31 cellular contexts compared by ENCODE assay signal in genomic region chr3:112121577-112122547, GRCh38. TPM values are rescaled to one million over a fixed set of nuclear protein-coding genes. Genes with fewer than 3 reads are reported as not detected.
DNase-seq lines count a peak whose midpoint lies in the region; ATAC-seq and TF ChIP-seq lines count a peak whose summit lies in the region.
"Had no signal": no experiment of that assay in that cellular context is flagged by ENCODE, and none has a peak within 500 bp of the region (broad histone marks: within the 10 kb centered on the region; RNA-seq: fewer than 3 reads in every experiment).

No MANE protein-coding gene starts in this region.

- no peaks in the 10 kb centered on the region for H3K27me3 Mint-ChIP-seq in activated T-cell treated with anti-CD3 and anti-CD28 coated beads, Interleukin-2, amount 50 U/mL, for 72 hours (ENCODE audit: low read depth)
- no peaks in the 10 kb centered on the region for H3K27me3 Mint-ChIP-seq in activated T-cell treated with anti-CD3 and anti-CD28 coated beads, Interleukin-2, amount 50 U/mL, for 4 hours (ENCODE audit: low read depth)
- H3K27me3 Mint-ChIP-seq: activated CD4-positive, alpha-beta T cell treated with anti-CD3 and anti-CD28 coated beads for 36 hours had no signal

- TF ChIP-seq POLR2A in Raji (IDR thresholded peaks at IDR 0.05; ENCODE audit: insufficient read depth, low read depth, low read length) = peak; percentile 42; the same call in 1 of the 2 replicates

- no peaks in the 10 kb centered on the region for H3K27me3 ChIP-seq in thymus (ENCODE audit: control insufficient read depth, insufficient read depth)
- H3K27me3 ChIP-seq: esophagus muscularis mucosa, foreskin keratinocyte, pancreas had no signal

- peak overlapping the region; percentile 62 for H3K27ac Mint-ChIP-seq in activated T-cell treated with anti-CD3 and anti-CD28 coated beads, Interleukin-2, amount 50 U/mL, for 72 hours
- H3K27ac Mint-ChIP-seq: endodermal cell had no signal

- H3K4me3 Mint-ChIP-seq in activated T-cell treated with anti-CD3 and anti-CD28 coated beads, Interleukin-2, amount 50 U/mL, for 72 hours = no peak overlapping the region
- no peak overlapping the region for H3K4me3 Mint-ChIP-seq in activated T-cell treated with anti-CD3 and anti-CD28 coated beads, Interleukin-2, amount 50 U/mL, for 4 hours
- H3K4me3 Mint-ChIP-seq: activated CD4-positive, alpha-beta T cell treated with anti-CD3 and anti-CD28 coated beads for 36 hours; endodermal cell had no signal

- no peak for DNase-seq in activated T-cell treated with anti-CD3 and anti-CD28 coated beads, Interleukin-2, amount 50 U/mL, for 72 hours
- DNase-seq in activated T-cell treated with anti-CD3 and anti-CD28 coated beads, Interleukin-2, amount 50 U/mL, for 4 hours = no peak
- DNase-seq in NAMALWA (ENCODE audit: low spot score) = peak; percentile 65
- DNase-seq in stimulated activated naive CD4-positive, alpha-beta T cell treated with Interleukin-2 at 50 U/mL for 16 hours (lab: John Stamatoyannopoulos, UW) = no peak
- no peak for DNase-seq in NK-92 treated with Interleukin-12 subunit alpha and Interleukin-12 subunit beta, amount 100 ng/mL, for 24 hours (lab: John Stamatoyannopoulos, UW)
- no peak for DNase-seq in NCI-H446 (lab: John Stamatoyannopoulos, UW)
- DNase-seq: activated CD4-positive, alpha-beta T cell treated with anti-CD3 and anti-CD28 coated beads for 36 hours; activated gamma-delta T cell; AML-193; Caco-2; caudate nucleus; cortex of kidney; DND-41; endodermal cell; foreskin keratinocyte; kidney glomerular epithelial cell; NCI-H2029 treated with DMSO at 0.1 percent for 48 hours; NCI-H2227 treated with DMSO at 0.1 percent for 48 hours; NCI-H774; pancreas; PC-9; right cardiac atrium; stimulated activated CD4-positive, alpha-beta T cell treated with anti-CD3 and anti-CD28 coated beads, Interleukin-2, amount 100 ng/mL, for 24 hours; trophoblast cell had no signal

- no peak overlapping the region for H3K4me3 ChIP-seq in thymus (ENCODE audit: low read length)
- H3K4me3 ChIP-seq: A549, esophagus muscularis mucosa, lung, pancreas, PC-9 had no signal

- peaks cover 0 to under 1% of the 10 kb centered on the region in 2 donors for H3K36me3 Mint-ChIP-seq in activated T-cell treated with anti-CD3 and anti-CD28 coated beads, Interleukin-2, amount 50 U/mL, for 72 hours (ENCODE audit: insufficient read depth in 2 of 2)
- peaks cover 21% of the 10 kb centered on the region for H3K36me3 Mint-ChIP-seq in activated T-cell treated with anti-CD3 and anti-CD28 coated beads, Interleukin-2, amount 50 U/mL, for 4 hours (ENCODE audit: insufficient read depth)

- peaks cover 19% of the 10 kb centered on the region for H3K36me3 ChIP-seq in thymus (ENCODE audit: control insufficient read depth, insufficient read depth)
- H3K36me3 ChIP-seq: esophagus muscularis mucosa had no signal

- no peak for ATAC-seq in activated T-cell treated with anti-CD3 and anti-CD28 coated beads, Interleukin-2, amount 50 U/mL, for 72 hours (replicated peaks in 1 of 2)
- ATAC-seq in activated T-cell treated with anti-CD3 and anti-CD28 coated beads, Interleukin-2, amount 50 U/mL, for 4 hours = no peak
- ATAC-seq: A549; activated CD4-positive, alpha-beta T cell treated with anti-CD3 and anti-CD28 coated beads for 36 hours; right cardiac atrium had no signal

- H3K9me3 ChIP-seq in thymus (ENCODE audit: control insufficient read depth) = no peaks in the 10 kb centered on the region
- H3K9me3 ChIP-seq: A549, Caco-2, esophagus muscularis mucosa, pancreas had no signal

- peak overlapping the region; percentile 25 for H3K27ac ChIP-seq in thymus (ENCODE audit: low read depth)
- H3K27ac ChIP-seq: A549, esophagus muscularis mucosa, foreskin keratinocyte, KMS-11, pancreas, PC-9 had no signal

- 91% methylated on average over 2 of the region's 2 CpGs for WGBS in thymus

- peaks cover 59% of the 10 kb centered on the region for H3K4me1 ChIP-seq in thymus (ENCODE audit: control insufficient read depth, insufficient read depth, low read length)
- H3K4me1 ChIP-seq: A549, foreskin keratinocyte had no signal

- no peaks in the 10 kb centered on the region for H3K9me3 Mint-ChIP-seq in activated T-cell treated with anti-CD3 and anti-CD28 coated beads, Interleukin-2, amount 50 U/mL, for 72 hours
- no peaks in the 10 kb centered on the region for H3K9me3 Mint-ChIP-seq in activated T-cell treated with anti-CD3 and anti-CD28 coated beads, Interleukin-2, amount 50 U/mL, for 4 hours
- H3K9me3 Mint-ChIP-seq: endodermal cell had no signal

- H3K4me1 Mint-ChIP-seq in activated T-cell treated with anti-CD3 and anti-CD28 coated beads, Interleukin-2, amount 50 U/mL, for 72 hours (ENCODE audit: low read depth) = peaks cover 52% of the 10 kb centered on the region
- H3K4me1 Mint-ChIP-seq in activated T-cell treated with anti-CD3 and anti-CD28 coated beads, Interleukin-2, amount 50 U/mL, for 4 hours (ENCODE audit: low read depth) = peaks cover 67% of the 10 kb centered on the region

RNA-seq across cellular contexts. Expression of gene GCSAM, which starts 11.2 kb away (rescaled TPM):
- 10 to 100 TPM; 17.8 to 26.5 TPM for total RNA-seq in activated T-cell treated with anti-CD3 and anti-CD28 coated beads, Interleukin-2, amount 50 U/mL, for 72 hours
- 1 to 10 TPM; 1.3 to 2.0 (median 2.0) TPM for total RNA-seq in activated T-cell treated with anti-CD3 and anti-CD28 coated beads, Interleukin-2, amount 50 U/mL, for 4 hours
- polyA plus RNA-seq in thymus = 18.0 TPM
- total RNA-seq: Caco-2, endodermal cell, PC-9 had no signal
- polyA plus RNA-seq: A549, neural cell, right cardiac atrium had no signal

RNA-seq across cellular contexts. Expression of gene C3orf52, which starts 35.7 kb away (rescaled TPM):
- total RNA-seq in activated T-cell treated with anti-CD3 and anti-CD28 coated beads, Interleukin-2, amount 50 U/mL, for 72 hours = 1 to 10 TPM; 3.2 to 4.1 TPM
- 1 to 10 TPM; 1.5 to 2.2 (median 2.1) TPM for total RNA-seq in activated T-cell treated with anti-CD3 and anti-CD28 coated beads, Interleukin-2, amount 50 U/mL, for 4 hours
- 5.8 TPM for polyA plus RNA-seq in thymus

Comparison
In these comparisons a context has a peak if more than half of its experiments do, and no peak if none do; other contexts are left out.
1. RNA of gene GCSAM, which starts 11.2 kb away (total RNA-seq): 17.8 to 26.5 TPM in activated T-cell treated with anti-CD3 and anti-CD28 coated beads, Interleukin-2, amount 50 U/mL, for 72 hours; 1.3 to 2.0 TPM in activated T-cell treated with anti-CD3 and anti-CD28 coated beads, Interleukin-2, amount 50 U/mL, for 4 hours; every median in the first group is over 4 times any median in the second.